Comparison of ENCODE assay signal across 8 cellular contexts in genomic region chr7:105487559-105488218, GRCh38. TPM values are rescaled to one million over a fixed set of nuclear protein-coding genes. Genes with fewer than 3 reads are reported as not detected.
DNase-seq lines count a peak whose midpoint lies in the region; ATAC-seq and TF ChIP-seq lines count a peak whose summit lies in the region.

No MANE protein-coding gene starts in this region.

- H3K9me3 ChIP-seq in HCT116 (ENCODE audit: control insufficient read depth in 1 of 2, insufficient read depth in 1 of 2, low read depth in 1 of 2, low read length in 2 of 2): no peaks in the 10 kb centered on the region

- CTCF ChIA-PET in HCT116 (lab: Charles Lee): no interaction called here

- no peaks in the 10 kb centered on the region for H3K9me2 ChIP-seq in HCT116 (ENCODE audit: insufficient read depth)

- intact Hi-C loops in HCT116 (cut with micrococcal nuclease): loop anchor here (5.0 kb wide), 1 partner anchor 565 kb away; no protein-coding TSS in a partner anchor

- peak; percentile 59 for TF ChIP-seq RAD21 in HCT116 (IDR thresholded peaks at IDR 0.05; ENCODE audit: low read depth)

- H3K4me1 ChIP-seq in HCT116 (ENCODE audit: control insufficient read depth in 1 of 2, insufficient read depth in 2 of 2, low read length in 2 of 2): no peaks in the 10 kb centered on the region

- peak; percentile 90 for DNase-seq in AG10803 (ENCODE audit: low read depth)
- DNase-seq in HCT116 (ENCODE audit: low read depth, low spot score): no peak
- peak; percentile 98 for DNase-seq in glomerular endothelial cell (ENCODE audit: extremely low read depth, low read depth, low spot score)
- DNase-seq in skeletal muscle cell (ENCODE audit: low read depth): peak; percentile 39

- TF ChIP-seq CTCF in AG10803 (conservative IDR thresholded peaks at IDR 0.05; ENCODE audit: low read length) (peak; percentile 63), HCT116 (IDR thresholded peaks at IDR 0.05 in 2 of 3, conservative IDR thresholded peaks at IDR 0.05 in 1 of 3; ENCODE audit: borderline replicate concordance in 1 of 3, insufficient read depth in 1 of 3, low read depth in 2 of 3, low read length in 2 of 3) (peak; percentile 16 to 39 (median 31); a peak in 3 of 6 replicates), VCaP (conservative IDR thresholded peaks at IDR 0.05) (peak; percentile 84)

- no peak overlapping the region for H3K9ac ChIP-seq in HCT116 (ENCODE audit: low read length)

- no peak for TF ChIP-seq POLR2A in HCT116 (IDR thresholded peaks at IDR 0.05; ENCODE audit: borderline replicate concordance, extremely low read depth, insufficient read depth, insufficient read length)

- H3K27ac ChIP-seq in HCT116 (ENCODE audit: low read depth, low read length): no peak overlapping the region
- peak overlapping the region; percentile 60 for H3K27ac ChIP-seq in VCaP

- no peaks in the 10 kb centered on the region for H3K27me3 ChIP-seq in HCT116 (ENCODE audit: insufficient read depth, low read length)

- BruUV-seq in HCT116 (replicated peaks; lab: Mats Ljungman, UMichigan): TSS peak; percentile 7

- POLR2A ChIA-PET in HCT116 (lab: Charles Lee): no interaction called here

- H2AFZ ChIP-seq in HCT116 (ENCODE audit: low read depth, low read length, poor library complexity, severe bottlenecking): no peak overlapping the region

- peaks cover 9 to 14% of the 10 kb centered on the region in 2 experiments; a peak in 2 of 4 replicates for H3K36me3 ChIP-seq in HCT116 (ENCODE audit: control insufficient read depth in 1 of 2, insufficient read depth in 2 of 2, low read length in 2 of 2)

- RAD21 ChIA-PET in HCT116 (lab: Charles Lee; ENCODE audit: low non-redundant PET in 1 of 2, low total read pairs in 2 of 2, uncharacterized antibody in 2 of 2, unreplicated experiment in 2 of 2): no interaction called here

- H4K20me1 ChIP-seq in HCT116 (ENCODE audit: insufficient read depth): no peaks in the 10 kb centered on the region

- no peak overlapping the region for H3K4me2 ChIP-seq in HCT116 (ENCODE audit: low read length)

- H3K79me2 ChIP-seq in HCT116 (ENCODE audit: insufficient read depth, low read length): peaks cover 4% of the 10 kb centered on the region; the same call in 1 of the 2 replicates

- H3K4me3 ChIP-seq in AG10803 (ENCODE audit: low read length): 0 out of 2 replicates have a peak overlapping the region, but pooled peaks have one; percentile 1
- H3K4me3 ChIP-seq in HCT116 (replicated peaks in 1 of 2; ENCODE audit: low read depth in 1 of 2, low read length in 2 of 2): no peak overlapping the region
- no peak overlapping the region for H3K4me3 ChIP-seq in skeletal muscle cell (ENCODE audit: low read depth, low read length)

- ATAC-seq in HCT116: peak; percentile 64; the same call in 1 of the 2 replicates
- ATAC-seq in GM21526 (IDR thresholded peaks at IDR 0.05; ENCODE audit: low FRiP score, unreplicated experiment): no peak
- ATAC-seq in GM18868 (IDR thresholded peaks at IDR 0.05; ENCODE audit: unreplicated experiment): no peak
- no peak for ATAC-seq in HG03469 (IDR thresholded peaks at IDR 0.05; ENCODE audit: unreplicated experiment)

TF ChIP-seq in HCT116, 20 proteins besides CTCF, POLR2A, EP300 and RAD21:
- no peak for TF ChIP-seq CEBPB (IDR thresholded peaks at IDR 0.05; ENCODE audit: low read depth)
- TF ChIP-seq EZH2phosphoT487 (IDR thresholded peaks at IDR 0.05; ENCODE audit: borderline replicate concordance): no peak
- TF ChIP-seq CBX3 (IDR thresholded peaks at IDR 0.05; ENCODE audit: low read depth): no peak
- no peak for TF ChIP-seq REST (IDR thresholded peaks at IDR 0.05; ENCODE audit: low read depth)
- TF ChIP-seq SIN3A (IDR thresholded peaks at IDR 0.05; ENCODE audit: low read depth): no peak
- TF ChIP-seq ZNF274 (IDR thresholded peaks at IDR 0.05; ENCODE audit: low read depth, low read length): no peak
- no peak for TF ChIP-seq SP1 (IDR thresholded peaks at IDR 0.05; ENCODE audit: low read depth)
- no peak for TF ChIP-seq SRF (IDR thresholded peaks at IDR 0.05; ENCODE audit: low read depth)
- TF ChIP-seq MAX (IDR thresholded peaks at IDR 0.05): no peak

RNA-seq across cellular contexts. Expression of gene PUS7, which starts 34.4 kb away (rescaled TPM):
- total RNA-seq in HCT116 (2021; ENCODE audit: unreplicated experiment): 39.0 TPM
- polyA plus RNA-seq in HCT116 (2012): 8.8 and 11.1 TPM in 2 replicates
- total RNA-seq in glomerular endothelial cell: 17.1 and 23.0 TPM in 2 replicates

RNA-seq across cellular contexts. Expression of gene RINT1, which starts 44.3 kb away (rescaled TPM):
- total RNA-seq in HCT116 (2021; ENCODE audit: unreplicated experiment) (24.3 TPM), glomerular endothelial cell (16.6 and 16.8 TPM in 2 replicates)
- polyA plus RNA-seq in HCT116 (2012): 9.6 and 10.9 TPM in 2 replicates

Comparison
In these comparisons a context has a peak if more than half of its experiments do, and no peak if none do; other contexts are left out.
1. CTCF ChIP-seq: peak in every context shown above with its lines; median percentile 84 in VCaP; 63 in AG10803; 31 in HCT116.